ENCODE assay signal across 21 cellular contexts in the genomic region with DNA sequence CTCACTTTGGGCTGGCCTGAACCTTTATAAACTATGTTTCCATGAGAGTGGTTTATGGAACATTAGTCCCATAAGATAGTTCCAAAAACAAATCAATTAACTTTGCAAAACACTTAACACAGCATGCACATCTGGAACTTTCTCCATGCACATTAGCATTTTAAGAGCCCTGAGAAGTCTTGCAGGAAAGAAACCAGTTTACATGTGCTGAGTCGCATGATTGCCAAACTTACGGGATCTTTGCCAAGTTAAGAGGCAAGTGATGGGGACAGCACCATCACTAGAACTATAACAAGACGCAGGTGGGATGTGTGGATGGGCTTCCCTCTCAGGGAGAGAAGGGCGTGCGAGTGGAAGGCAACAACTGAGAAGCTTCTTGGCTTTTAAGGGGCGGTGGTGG. TPM values are rescaled to one million over a fixed set of nuclear protein-coding genes. Genes with fewer than 3 reads are reported as not detected.
DNase-seq lines count a peak whose midpoint lies in the region; ATAC-seq and TF ChIP-seq lines count a peak whose summit lies in the region.
"Had no signal": no experiment of that assay in that cellular context is flagged by ENCODE, and none has a peak within 500 bp of the region (broad histone marks: within the 10 kb centered on the region; RNA-seq: fewer than 3 reads in every experiment).

No MANE protein-coding gene starts in this region.

- H3K27ac ChIP-seq in lower lobe of right lung = no peak overlapping the region
- H3K27ac ChIP-seq in tibial nerve = peak overlapping the region; percentile 4 to 89 (median 72)
- H3K27ac ChIP-seq: 22Rv1, BLaER1, hepatocyte had no signal

- WGBS in tibial nerve, 2 donors = 81 to 82% methylated on average over 6 of the region's 6 CpGs

- H3K9me3 ChIP-seq in lower lobe of right lung (no peaks in the 10 kb centered on the region), tibial nerve (no peaks in the 10 kb centered on the region)
- H3K9me3 ChIP-seq: BLaER1 had no signal

- H3K4me3 Mint-ChIP-seq in endothelial cell (ENCODE audit: unreplicated experiment) = peak overlapping the region; percentile 63
- H3K4me3 Mint-ChIP-seq: dendritic cell treated with granulocyte-macrophage colony-stimulating factor and Interleukin-4, amounts not matched to agents 40 ng/mL and 50 ng/mL, for 4 days; GM23338; IgD-negative memory B cell had no signal

- no peak overlapping the region for H3K27ac Mint-ChIP-seq in endothelial cell (ENCODE audit: unreplicated experiment)
- H3K27ac Mint-ChIP-seq: dendritic cell treated with granulocyte-macrophage colony-stimulating factor and Interleukin-4, amounts not matched to agents 40 ng/mL and 50 ng/mL, for 4 days; GM23338; IgD-negative memory B cell had no signal

- H3K36me3 ChIP-seq in lower lobe of right lung = no peaks in the 10 kb centered on the region
- no peaks in the 10 kb centered on the region for H3K36me3 ChIP-seq in tibial nerve
- H3K36me3 ChIP-seq: BLaER1 had no signal

- H3K36me3 Mint-ChIP-seq in endothelial cell (ENCODE audit: low read depth, unreplicated experiment) = peaks cover 58% of the 10 kb centered on the region
- H3K36me3 Mint-ChIP-seq: IgD-negative memory B cell had no signal

- TF ChIP-seq CTCF in endothelial cell (IDR thresholded peaks at IDR 0.05; ENCODE audit: unreplicated experiment) = no peak
- TF ChIP-seq CTCF in lower lobe of right lung (IDR thresholded peaks at IDR 0.05) = no peak
- no peak for TF ChIP-seq CTCF in tibial nerve (IDR thresholded peaks at IDR 0.05)

- H3K4me3 ChIP-seq in lower lobe of right lung = no peak overlapping the region
- no peak overlapping the region for H3K4me3 ChIP-seq in tibial nerve
- H3K4me3 ChIP-seq: BLaER1, GM23338, hepatocyte, smooth muscle cell had no signal

- DNase-seq in NCI-H1105 treated with DMSO at 0.1 percent for 48 hours (lab: John Stamatoyannopoulos, UW) (peak; percentile 0), NCI-H1105 (lab: John Stamatoyannopoulos, UW) (no peak), endothelial cell (ENCODE audit: low spot score) (no peak), lower lobe of right lung (no peak), tibial nerve (ENCODE audit: low spot score in 2 of 2) (no peak), iPS-NIHi11 (ENCODE audit: low spot score) (no peak)
- no peak for DNase-seq in activated effector memory CD4-positive, alpha-beta T cell treated with Interleukin-2 at 50 U/mL for 16 hours
- DNase-seq: activated CD4-positive, alpha-beta T cell treated with anti-CD3 and anti-CD28 coated beads for 1 hour; activated gamma-delta T cell treated with Interleukin-2 at 50 U/mL for 16 hours; GF-D8; NCI-H2029 treated with DMSO at 0.1 percent for 48 hours; NCI-H524 treated with DMSO at 0.1 percent for 48 hours had no signal

- peaks cover 37% of the 10 kb centered on the region for H3K4me1 Mint-ChIP-seq in endothelial cell (ENCODE audit: unreplicated experiment)
- H3K4me1 Mint-ChIP-seq: IgD-negative memory B cell had no signal

- ATAC-seq in lower lobe of right lung (peak; percentile 28 to 39), HG03565 (IDR thresholded peaks at IDR 0.05; ENCODE audit: unreplicated experiment) (no peak)
- ATAC-seq: GM23338 had no signal

- intact Hi-C loops in lower lobe of right lung (cut with DNase I) = no loop called here

- no peak for TF ChIP-seq POLR2A in tibial nerve (IDR thresholded peaks at IDR 0.05)

- no peak for TF ChIP-seq EP300 in tibial nerve (IDR thresholded peaks at IDR 0.05)

- H3K9me3 Mint-ChIP-seq in endothelial cell (ENCODE audit: unreplicated experiment) = no peaks in the 10 kb centered on the region
- H3K9me3 Mint-ChIP-seq: GM23338 had no signal

- H3K27me3 Mint-ChIP-seq in endothelial cell (ENCODE audit: unreplicated experiment) = no peaks in the 10 kb centered on the region
- H3K27me3 Mint-ChIP-seq: dendritic cell treated with granulocyte-macrophage colony-stimulating factor and Interleukin-4, amounts not matched to agents 40 ng/mL and 50 ng/mL, for 4 days; IgD-negative memory B cell had no signal

- H3K27me3 ChIP-seq in lower lobe of right lung (ENCODE audit: low read depth) = no peaks in the 10 kb centered on the region
- H3K27me3 ChIP-seq in tibial nerve = no peaks in the 10 kb centered on the region
- H3K27me3 ChIP-seq: BLaER1, hepatocyte had no signal

- H3K4me1 ChIP-seq in lower lobe of right lung = no peaks in the 10 kb centered on the region
- H3K4me1 ChIP-seq in tibial nerve = peaks cover 4 to 71% (median 25%) of the 10 kb centered on the region in 4 donors
- H3K4me1 ChIP-seq: BLaER1 had no signal

RNA-seq across cellular contexts. Expression of a gene that starts 20.7 kb away (rescaled TPM):
- total RNA-seq in endothelial cell (ENCODE audit: unreplicated experiment) (261 TPM), lower lobe of right lung (11.7 TPM), tibial nerve (100 to 1,000 TPM in 1 of 4 donors, 10 to 100 TPM in 3; 79.1 to 145 (median 95.0) TPM)
- total RNA-seq: SK-MEL-5 had no signal
